Comparison of ENCODE assay signal across 1 cellular context in genomic region chr17:45308016-45308365, GRCh38.
TF ChIP-seq lines count a peak whose summit lies in the region.

No MANE protein-coding gene starts in this region.

TF ChIP-seq in GM23338, 12 proteins besides CTCF, POLR2A, EP300 and RAD21 (continued from another document):
- TF ChIP-seq ZNF462 (CRISPR knock-in tag; IDR thresholded peaks at IDR 0.05) (no peak), ZNF331 (CRISPR knock-in tag; IDR thresholded peaks at IDR 0.05; ENCODE audit: low read depth) (no peak), CREB1 (CRISPR knock-in tag; IDR thresholded peaks at IDR 0.05; ENCODE audit: low read depth) (no peak), JUNB (IDR thresholded peaks at IDR 0.05; ENCODE audit: unreplicated experiment) (no peak), POLR2AphosphoS5 (IDR thresholded peaks at IDR 0.05; ENCODE audit: low read depth) (no peak), EZH2phosphoT487 (IDR thresholded peaks at IDR 0.05; ENCODE audit: unreplicated experiment) (no peak), EZH2 (IDR thresholded peaks at IDR 0.05; ENCODE audit: low read depth, unreplicated experiment) (no peak), ETS1 (IDR thresholded peaks at IDR 0.05) (no peak), NANOG (IDR thresholded peaks at IDR 0.05; ENCODE audit: borderline replicate concordance) (no peak), ZNF114 (CRISPR knock-in tag; IDR thresholded peaks at IDR 0.05) (no peak)
TF ChIP-seq in GM23338: peak in this region for 0.
